ENCODE assay signal across 8 cellular contexts in the genomic region with DNA sequence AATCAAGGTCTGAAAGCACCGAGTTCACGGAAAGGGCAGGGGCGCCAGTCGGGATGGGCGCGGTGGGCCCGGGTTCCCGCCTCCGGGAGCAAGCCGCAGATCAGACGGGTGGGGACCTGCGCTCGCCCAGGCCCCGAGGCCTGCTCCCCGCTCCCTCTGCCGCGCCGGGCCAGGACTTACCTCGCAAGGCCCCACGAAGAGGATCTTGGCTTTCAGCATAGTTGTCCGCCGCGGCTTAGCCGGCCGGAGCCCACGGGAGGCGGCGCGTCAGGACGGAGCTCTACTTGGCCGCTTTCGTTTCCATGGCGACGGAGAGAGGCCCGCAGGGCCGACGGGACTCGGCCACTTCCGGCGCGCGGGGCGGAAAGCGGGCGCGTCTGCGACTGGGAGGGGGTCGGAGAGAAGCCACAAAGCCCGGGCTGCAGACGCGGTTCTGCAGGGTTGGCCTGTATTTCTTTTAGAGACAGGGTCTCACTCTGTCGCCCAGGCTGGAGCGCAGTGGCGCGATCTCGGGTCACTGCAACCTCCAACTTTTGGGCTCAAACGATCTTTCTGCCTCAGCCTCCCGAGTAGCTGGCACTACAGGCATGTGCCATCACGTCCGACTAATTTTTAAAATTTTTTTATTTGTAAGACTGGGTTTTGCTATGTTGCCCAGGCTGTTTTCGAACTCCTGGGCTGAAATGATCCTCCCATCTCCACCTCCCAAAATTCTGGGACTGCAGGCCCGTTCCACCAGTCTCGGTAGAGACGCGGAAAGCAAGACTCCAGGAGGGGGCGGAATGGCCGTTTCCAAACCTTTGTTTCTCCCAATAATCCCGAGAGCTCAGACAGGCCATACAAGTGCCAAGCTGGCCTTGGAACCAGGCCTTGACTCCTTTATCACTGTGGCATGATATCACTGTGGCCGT. TPM values are rescaled to one million over a fixed set of nuclear protein-coding genes. Genes with fewer than 3 reads are reported as not detected.
DNase-seq lines count a peak whose midpoint lies in the region; ATAC-seq, FAIRE-seq and TF ChIP-seq lines count a peak whose summit lies in the region.

IFT22 (minus strand) TSS at position 322 of the 911 bp plus-strand sequence; CDS start at position 219, 103 bp downstream.

- H3K4me3 Mint-ChIP-seq in astrocyte (ENCODE audit: unreplicated experiment): peak within 1 kb of the TSS; percentile 94

- 0% methylated on average over 57 to 69 of the region's 69 CpGs for WGBS in aorta, 2 donors

- H3K27me3 Mint-ChIP-seq in astrocyte (ENCODE audit: low read depth, unreplicated experiment): peaks cover 6% of the 10 kb centered on the region

- H3K4me3 ChIP-seq in astrocyte (ENCODE audit: insufficient read depth, low read depth, low read length): peak within 1 kb of the TSS; percentile 84
- peak within 1 kb of the TSS; percentile 63 to 75 for H3K4me3 ChIP-seq in aorta (ENCODE audit: low read length in 2 of 2)

- no peaks in the 10 kb centered on the region for H3K36me3 Mint-ChIP-seq in astrocyte (ENCODE audit: low read depth, unreplicated experiment)

- TF ChIP-seq CTCF in astrocyte (IDR thresholded peaks at IDR 0.05; ENCODE audit: insufficient read depth, low read depth, low read length): peak; percentile 21

- no peaks in the 10 kb centered on the region for H4K20me1 ChIP-seq in astrocyte (ENCODE audit: insufficient read depth, low read length)

- peak within 1 kb of the TSS; percentile 96 for H2AFZ ChIP-seq in astrocyte (ENCODE audit: low read depth, low read length)

- H3K4me1 ChIP-seq in astrocyte (ENCODE audit: insufficient read depth, low read length) (peaks cover 6% of the 10 kb centered on the region), aorta (ENCODE audit: control insufficient read depth in 1 of 2, insufficient read depth in 2 of 2, low read length in 2 of 2) (no peaks in the 10 kb centered on the region)

- H3K79me2 ChIP-seq in astrocyte (ENCODE audit: insufficient read depth, low read length): peaks cover 9% of the 10 kb centered on the region

- intact Hi-C loops in aorta (cut with DNase I): no loop called here

- H3K9me3 ChIP-seq in astrocyte (ENCODE audit: insufficient read depth, low read depth, low read length) (no peaks in the 10 kb centered on the region), aorta (ENCODE audit: control insufficient read depth, low read length) (no peaks in the 10 kb centered on the region)

- FAIRE-seq in astrocyte (lab: Jason Lieb, UNC): no peak

- H3K4me2 ChIP-seq in astrocyte (ENCODE audit: low read length): peak within 1 kb of the TSS; percentile 91

- H3K27ac ChIP-seq in astrocyte (ENCODE audit: low read depth, low read length) (peak within 1 kb of the TSS; percentile 72), aorta (ENCODE audit: low read depth in 1 of 2, low read length in 2 of 2) (no peak within 1 kb of the TSS)

- no peaks in the 10 kb centered on the region for H3K27me3 ChIP-seq in astrocyte (ENCODE audit: insufficient read depth, low read length)
- H3K27me3 ChIP-seq in aorta (ENCODE audit: control insufficient read depth in 1 of 2, insufficient read depth in 2 of 2, low read length in 1 of 2): no peaks in the 10 kb centered on the region

- peak within 1 kb of the TSS; percentile 86 for H3K9ac ChIP-seq in astrocyte (ENCODE audit: low read length)

- peaks cover 1% of the 10 kb centered on the region for H3K9me3 Mint-ChIP-seq in astrocyte (ENCODE audit: unreplicated experiment)

- peaks cover 6% of the 10 kb centered on the region for H3K4me1 Mint-ChIP-seq in astrocyte (ENCODE audit: low read depth, unreplicated experiment)

- DNase-seq in NCI-H187 (lab: John Stamatoyannopoulos, UW) (peak; percentile 58 to 87), T-helper 22 cell (ENCODE audit: low read depth) (peak; percentile 57), astrocyte (ENCODE audit: low read depth) (peak; percentile 78), hepatic stellate cell (ENCODE audit: low spot score) (peak; percentile 90), renal cortical epithelial cell (ENCODE audit: low read depth) (peak; percentile 76), aorta (peak; percentile 96)

- peak within 1 kb of the TSS; percentile 93 for H3K27ac Mint-ChIP-seq in astrocyte (ENCODE audit: unreplicated experiment)

- no peaks in the 10 kb centered on the region for H3K36me3 ChIP-seq in astrocyte (ENCODE audit: insufficient read depth, low read length)
- no peaks in the 10 kb centered on the region for H3K36me3 ChIP-seq in aorta (ENCODE audit: control insufficient read depth in 1 of 2, insufficient read depth in 2 of 2, low read length in 1 of 2)

- peak; percentile 97 for ATAC-seq in GM18498 (IDR thresholded peaks at IDR 0.05; ENCODE audit: unreplicated experiment)
- ATAC-seq in HG02885 (IDR thresholded peaks at IDR 0.05; ENCODE audit: poor library complexity, unreplicated experiment): peak; percentile 97
- ATAC-seq in aorta (ENCODE audit: low FRiP score): peak; percentile 98

RNA-seq across cellular contexts. Expression of gene IFT22, which starts in this region (rescaled TPM):
- total RNA-seq in astrocyte: 20.9 and 23.5 TPM in 2 replicates
- total RNA-seq in renal cortical epithelial cell: 32.3 and 65.0 TPM in 2 replicates
- 10 to 100 TPM; 10.9 to 16.5 TPM for total RNA-seq in aorta
- polyA plus RNA-seq in aorta: 10 to 100 TPM; 28.2 to 30.6 TPM
